Comparison of ENCODE assay signal across 14 cellular contexts in the genomic region with DNA sequence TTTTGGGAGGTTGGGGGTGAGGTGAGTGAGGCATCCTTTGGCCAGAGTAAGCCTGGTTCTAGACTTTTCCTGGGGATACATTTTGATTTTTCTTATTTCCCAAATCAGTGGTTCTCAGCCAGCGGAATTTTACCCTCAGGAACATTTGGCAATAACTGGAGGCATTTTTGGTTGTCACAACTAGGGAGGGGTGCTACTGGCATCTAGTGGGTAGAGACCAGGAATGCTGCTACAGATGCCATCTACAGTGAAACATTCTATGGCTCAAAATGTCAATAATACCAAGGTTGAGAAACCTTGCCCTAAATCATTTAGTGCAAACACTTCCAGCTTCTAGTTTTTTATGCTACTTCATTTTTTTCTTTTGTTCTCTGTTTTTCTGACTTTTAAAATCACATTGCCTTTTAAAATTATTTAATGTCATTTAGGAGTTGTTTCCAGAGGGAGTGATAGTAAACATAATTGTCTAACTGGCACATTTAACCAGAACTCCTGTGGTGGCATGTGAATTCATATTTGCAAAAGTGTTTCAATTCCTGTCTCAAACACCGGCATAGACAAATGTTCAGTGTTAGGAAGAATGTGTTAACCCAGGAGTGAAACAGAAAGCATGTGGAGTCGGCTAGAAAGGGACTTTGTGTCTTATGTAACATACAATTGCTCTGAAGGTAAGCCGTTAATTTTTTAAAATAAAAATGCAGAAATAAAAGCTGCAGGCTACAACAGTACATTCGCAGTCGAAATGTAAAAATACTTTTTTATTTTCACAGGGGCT. TPM values are rescaled to one million over a fixed set of nuclear protein-coding genes. Genes with fewer than 3 reads are reported as not detected.
DNase-seq lines count a peak whose midpoint lies in the region; ATAC-seq, FAIRE-seq and TF ChIP-seq lines count a peak whose summit lies in the region.
"Had no signal": no experiment of that assay in that cellular context is flagged by ENCODE, and none has a peak within 500 bp of the region (broad histone marks: within the 10 kb centered on the region; RNA-seq: fewer than 3 reads in every experiment).

No MANE protein-coding gene starts in this region.

- peak; percentile 64 for ATAC-seq in GM18907 (IDR thresholded peaks at IDR 0.05; ENCODE audit: unreplicated experiment)
- ATAC-seq in GM19328 (IDR thresholded peaks at IDR 0.05; ENCODE audit: unreplicated experiment), result no peak

- H2AFZ ChIP-seq in ACC112 (ENCODE audit: low read length, unreplicated experiment) (peak overlapping the region; percentile 51), OCI-LY1 (ENCODE audit: low read length) (peak overlapping the region; percentile 71; the same call in 1 of the 2 replicates), keratinocyte (ENCODE audit: control insufficient read depth, low read length) (peak overlapping the region; percentile 81)

- no peak overlapping the region for H3K27ac ChIP-seq in ACC112 (ENCODE audit: low read depth, low read length)
- peak overlapping the region; percentile 72 for H3K27ac ChIP-seq in OCI-LY1 (ENCODE audit: low read depth, low read length, poor library complexity, severe bottlenecking)
- H3K27ac ChIP-seq in keratinocyte (ENCODE audit: control insufficient read depth, insufficient read depth, low read length), result no peak overlapping the region
- H3K27ac ChIP-seq in transverse colon, result no peak overlapping the region

- peak; percentile 46; the same call in 1 of the 2 replicates for TF ChIP-seq CTCF in OCI-LY1 (IDR thresholded peaks at IDR 0.05; ENCODE audit: low read length)
- peak; percentile 16 to 44 (median 27) for TF ChIP-seq CTCF in keratinocyte (optimal IDR thresholded peaks at IDR 0.05 in 1 of 3, IDR thresholded peaks at IDR 0.05 in 1 of 3, conservative IDR thresholded peaks at IDR 0.05 in 1 of 3; ENCODE audit: extremely low read depth in 1 of 3, insufficient read depth in 2 of 3, low read length in 3 of 3)
- no peak for TF ChIP-seq CTCF in transverse colon (IDR thresholded peaks at IDR 0.05)

- WGBS in transverse colon (ENCODE audit: low coverage in 1 of 2), 2 donors, result 57 to 64% methylated on average over 5 to 6 of the region's 6 CpGs

- peak; percentile 51 for FAIRE-seq in keratinocyte (lab: Jason Lieb, UNC)
- FAIRE-seq: urothelium cell line had no signal

- intact Hi-C loops in head of caudate nucleus (cut with DNase I), result no loop called here
- intact Hi-C loops in transverse colon (cut with DNase I; ENCODE audit: low total_unique reads), result no loop called here

- H3K4me2 ChIP-seq in OCI-LY1 (ENCODE audit: low read length), result peak overlapping the region; percentile 53
- peak overlapping the region; percentile 41 for H3K4me2 ChIP-seq in keratinocyte (ENCODE audit: control insufficient read depth, extremely low read depth, insufficient read depth, low read depth, low read length)

- TF ChIP-seq EP300 in transverse colon (IDR thresholded peaks at IDR 0.05; ENCODE audit: low read depth), result no peak

- DNase-seq in keratinocyte (ENCODE audit: low read depth, low spot score), result no peak
- DNase-seq in NCI-H2029 (lab: John Stamatoyannopoulos, UW), result no peak
- DNase-seq in head of caudate nucleus, result no peak
- DNase-seq in transverse colon, result no peak
- DNase-seq: activated CD4-positive, alpha-beta T cell treated with anti-CD3 and anti-CD28 coated beads, Interleukin-2, amount 50 U/mL, for 48 hours; activated naive CD4-positive, alpha-beta T cell; NCI-H1092 treated with DMSO at 0.1 percent for 48 hours; NCI-H774; SW 1271 had no signal

- H3K36me3 ChIP-seq in ACC112 (ENCODE audit: insufficient read depth, low read length), result no peaks in the 10 kb centered on the region
- no peaks in the 10 kb centered on the region for H3K36me3 ChIP-seq in OCI-LY1 (ENCODE audit: insufficient read depth, low read length)
- H3K36me3 ChIP-seq in keratinocyte (ENCODE audit: control insufficient read depth in 2 of 2, extremely low read depth in 1 of 2, insufficient read depth in 2 of 2, low read length in 2 of 2), result no peaks in the 10 kb centered on the region
- H3K36me3 ChIP-seq in transverse colon, result no peaks in the 10 kb centered on the region

- peak overlapping the region; percentile 64 for H3K9ac ChIP-seq in OCI-LY1 (ENCODE audit: low read length)
- H3K9ac ChIP-seq in keratinocyte (ENCODE audit: control insufficient read depth, extremely low read depth, insufficient read depth, low read length), result no peak overlapping the region

- no peaks in the 10 kb centered on the region for H3K9me2 ChIP-seq in OCI-LY1 (ENCODE audit: low read depth, low read length)

- H3K79me2 ChIP-seq in ACC112 (ENCODE audit: control insufficient read depth, insufficient read depth, low read length, unreplicated experiment) (no peaks in the 10 kb centered on the region), OCI-LY1 (ENCODE audit: insufficient read depth, low read length) (no peaks in the 10 kb centered on the region), keratinocyte (ENCODE audit: control insufficient read depth, insufficient read depth, low read length) (no peaks in the 10 kb centered on the region)

- H3K27me3 ChIP-seq in ACC112 (ENCODE audit: insufficient read depth, low read length) (no peaks in the 10 kb centered on the region), OCI-LY1 (ENCODE audit: insufficient read depth, low read length) (no peaks in the 10 kb centered on the region), keratinocyte (ENCODE audit: control insufficient read depth, extremely low read depth, insufficient read depth, low read length) (no peaks in the 10 kb centered on the region), transverse colon (no peaks in the 10 kb centered on the region)

- H3K9me1 ChIP-seq in keratinocyte (ENCODE audit: control insufficient read depth, extremely low read depth, insufficient read depth, low read length), result no peaks in the 10 kb centered on the region

- H3F3A ChIP-seq in OCI-LY1 (ENCODE audit: insufficient read depth, low read length), result no peaks in the 10 kb centered on the region

- no peak for TF ChIP-seq POLR2A in transverse colon (IDR thresholded peaks at IDR 0.05)

- dilution Hi-C loops in keratinocyte (cut with MboI; ENCODE audit: extremely low pct_ligation_motif_present, low sequenced_read_pairs), result no loop called here

- H4K20me1 ChIP-seq in OCI-LY1 (ENCODE audit: insufficient read depth, low read length), result no peaks in the 10 kb centered on the region
- no peaks in the 10 kb centered on the region for H4K20me1 ChIP-seq in keratinocyte (ENCODE audit: control insufficient read depth, extremely low read depth, insufficient read depth, low read length)

- peaks cover 13% of the 10 kb centered on the region for H3K4me1 ChIP-seq in ACC112 (ENCODE audit: control insufficient read depth, insufficient read depth, low read length, unreplicated experiment)
- peaks cover 75% of the 10 kb centered on the region for H3K4me1 ChIP-seq in OCI-LY1 (ENCODE audit: insufficient read depth, low read length, severe bottlenecking)
- peaks cover 9% of the 10 kb centered on the region for H3K4me1 ChIP-seq in keratinocyte (ENCODE audit: control insufficient read depth, extremely low read depth, insufficient read depth, low read length)
- peaks cover 0 to 15% (median 7%) of the 10 kb centered on the region in 4 donors for H3K4me1 ChIP-seq in transverse colon

- in situ Hi-C loops in transverse colon (cut with MboI; ENCODE audit: low pct_ligation_motif_present in 1 of 4, low pct_unique_long_range_greater_than_20kb in 1 of 4, low sequenced_read_pairs in 3 of 4), result no loop called here

- H3K4me3 ChIP-seq in ACC112 (ENCODE audit: low read depth, low read length) (no peak overlapping the region), OCI-LY1 (ENCODE audit: low read depth, low read length, poor library complexity, severe bottlenecking) (no peak overlapping the region), keratinocyte (ENCODE audit: control insufficient read depth in 2 of 3, extremely low read depth in 1 of 3, insufficient read depth in 2 of 3, low read depth in 1 of 3, low read length in 3 of 3) (peak overlapping the region in 1 of 3 experiments; percentile 2), transverse colon (no peak overlapping the region)

- H3K9me3 ChIP-seq in OCI-LY1 (ENCODE audit: low read length), result no peaks in the 10 kb centered on the region
- no peaks in the 10 kb centered on the region for H3K9me3 ChIP-seq in keratinocyte (ENCODE audit: control insufficient read depth, low read depth, low read length)
- H3K9me3 ChIP-seq in transverse colon, result no peaks in the 10 kb centered on the region

RNA-seq across cellular contexts. Expression of a gene that starts 59.0 kb away (rescaled TPM):
- 10.9 to 14.6 TPM (median 10.9 TPM) in 3 replicates for polyA plus RNA-seq in keratinocyte
- polyA plus RNA-seq in keratinocyte (2011; ENCODE audit: low read depth), result 9.9 TPM
- 7.5 and 11.7 TPM in 2 replicates for polyA plus RNA-seq in keratinocyte (2011; cell fraction: cytosol; rRNA removed)
- polyA plus RNA-seq in keratinocyte (2011; cell fraction: nucleus; rRNA removed), result 10.8 and 12.7 TPM in 2 replicates
- 7.3 and 9.1 TPM in 2 replicates for polyA plus RNA-seq in keratinocyte (2012; ENCODE audit: low replicate concordance)
- polyA minus RNA-seq in keratinocyte, result 2.7 to 12.0 TPM (median 9.6 TPM) in 3 replicates
- polyA minus RNA-seq in keratinocyte (2011; cell fraction: cytosol; rRNA and poly(A)+ RNA removed), result 8.1 TPM
- polyA minus RNA-seq in keratinocyte (2011; cell fraction: nucleus; rRNA and poly(A)+ RNA removed), result 5.2 and 9.5 TPM in 2 replicates
- total RNA-seq in transverse colon, result 10 to 100 TPM in 3 of 4 donors, 1 to 10 TPM in 1; 2.4 to 17.3 (median 12.6) TPM

RNA-seq across cellular contexts. Expression of a gene that starts 59.1 kb away (rescaled TPM):
- 4.2 to 8.7 TPM (median 8.0 TPM) in 3 replicates for polyA plus RNA-seq in keratinocyte
- 3.5 TPM for polyA plus RNA-seq in keratinocyte (2011; ENCODE audit: low read depth)
- polyA plus RNA-seq in keratinocyte (2011; cell fraction: cytosol; rRNA removed), result 5.3 and 8.5 TPM in 2 replicates
- polyA plus RNA-seq in keratinocyte (2011; cell fraction: nucleus; rRNA removed), result 6.0 and 6.6 TPM in 2 replicates
- 5.0 and 8.5 TPM in 2 replicates for polyA plus RNA-seq in keratinocyte (2012; ENCODE audit: low replicate concordance)
- 2.3 to 10.9 TPM (median 5.8 TPM) in 3 replicates for polyA minus RNA-seq in keratinocyte
- 4.6 TPM for polyA minus RNA-seq in keratinocyte (2011; cell fraction: cytosol; rRNA and poly(A)+ RNA removed)
- 3.3 and 6.2 TPM in 2 replicates for polyA minus RNA-seq in keratinocyte (2011; cell fraction: nucleus; rRNA and poly(A)+ RNA removed)
- 10 to 100 TPM in 3 of 4 donors, 1 to 10 TPM in 1; 9.1 to 19.1 (median 13.1) TPM for total RNA-seq in transverse colon

Comparison
In these comparisons a context has a peak if more than half of its experiments do, and no peak if none do; other contexts are left out.
1. CTCF ChIP-seq: peak in OCI-LY1 (single experiment) and keratinocyte (3 of 3); none in transverse colon (0 of 5).
2. Peak in every context shown above with its lines, with median percentiles within 50 percentile points of each other: H2AFZ ChIP-seq.